27 cellular contexts compared by ENCODE assay signal in the genomic region with DNA sequence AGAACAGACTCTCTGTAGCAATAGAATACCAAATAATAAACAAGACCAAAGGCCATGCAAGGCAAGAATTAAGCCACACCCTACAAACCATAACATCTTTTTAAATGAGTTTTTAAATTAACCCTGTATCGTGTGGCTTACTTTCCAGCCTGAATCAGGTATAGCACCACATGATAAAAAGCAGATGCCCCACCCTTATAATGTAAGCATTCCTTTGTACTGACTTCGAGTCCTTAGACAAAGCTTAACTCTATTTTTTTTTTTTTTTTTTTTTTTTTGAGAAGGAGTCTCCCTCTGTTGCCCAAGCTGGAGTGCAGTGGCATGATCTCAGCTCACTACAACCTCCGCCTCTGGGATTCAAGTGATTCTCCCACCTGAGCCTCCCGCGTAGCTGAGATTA.
"Had no signal": no experiment of that assay in that cellular context is flagged by ENCODE, and none has a peak within 500 bp of the region (broad histone marks: within the 10 kb centered on the region; RNA-seq: fewer than 3 reads in every experiment).

No MANE protein-coding gene starts in this region.

- H3K36me3 ChIP-seq: cardiac muscle cell, left ventricle myocardium inferior, thoracic aorta, vagina had no signal

- H3K27ac Mint-ChIP-seq: activated CD8-positive, alpha-beta T cell treated with anti-CD3 and anti-CD28 coated beads for 36 hours; stimulated activated effector memory CD8-positive, alpha-beta T cell treated with anti-CD3 and anti-CD28 coated beads, Interleukin-12 subunit alpha, Interleukin-12 subunit beta, amount 100 ng/mL, for 72 hours; stimulated activated naive CD8-positive, alpha-beta T cell treated with anti-CD3 and anti-CD28 coated beads, Interleukin-15, Interleukin-2, amounts not matched to agents 100 ng/mL and 50 ng/mL, for 24 hours had no signal

- ATAC-seq: activated CD8-positive, alpha-beta T cell treated with anti-CD3 and anti-CD28 coated beads for 36 hours; activated T-cell treated with anti-CD3 and anti-CD28 coated beads, Interleukin-2, amount 50 U/mL, for 4 hours; activated T-helper 17 cell treated with anti-CD3 and anti-CD28 coated beads, Interleukin-2, amount 50 U/mL, for 72 hours; mucosa of descending colon; natural killer cell treated with Interleukin-12 subunit alpha and Interleukin-12 subunit beta and Interleukin-15 and Interleukin-18, amount 100 ng/mL, for 72 hours; right cardiac atrium; stimulated activated effector memory CD8-positive, alpha-beta T cell treated with anti-CD3 and anti-CD28 coated beads, Interleukin-12 subunit alpha, Interleukin-12 subunit beta, amount 100 ng/mL, for 72 hours had no signal

- H3K9me3 ChIP-seq: left ventricle myocardium inferior, mucosa of descending colon, thoracic aorta, vagina had no signal

- H3K27me3 Mint-ChIP-seq: activated CD8-positive, alpha-beta T cell treated with anti-CD3 and anti-CD28 coated beads for 36 hours; activated T-helper 17 cell treated with anti-CD3 and anti-CD28 coated beads, Interleukin-2, amount 50 U/mL, for 72 hours; natural killer cell treated with Interleukin-12 subunit alpha and Interleukin-12 subunit beta and Interleukin-15 and Interleukin-18, amount 100 ng/mL, for 72 hours; stimulated activated naive CD8-positive, alpha-beta T cell treated with anti-CD3 and anti-CD28 coated beads, Interleukin-15, Interleukin-2, amounts not matched to agents 100 ng/mL and 50 ng/mL, for 24 hours had no signal

- H3K27me3 ChIP-seq: cardiac muscle cell, dorsolateral prefrontal cortex, vagina had no signal

- H3K9me3 Mint-ChIP-seq: activated CD8-positive, alpha-beta T cell treated with anti-CD3 and anti-CD28 coated beads for 36 hours; activated T-cell treated with anti-CD3 and anti-CD28 coated beads, Interleukin-2, amount 50 U/mL, for 4 hours; activated T-helper 17 cell treated with anti-CD3 and anti-CD28 coated beads, Interleukin-2, amount 50 U/mL, for 72 hours; natural killer cell treated with Interleukin-12 subunit alpha and Interleukin-12 subunit beta and Interleukin-15 and Interleukin-18, amount 100 ng/mL, for 72 hours; stimulated activated effector memory CD8-positive, alpha-beta T cell treated with anti-CD3 and anti-CD28 coated beads, Interleukin-12 subunit alpha, Interleukin-12 subunit beta, amount 100 ng/mL, for 72 hours; stimulated activated naive CD8-positive, alpha-beta T cell treated with anti-CD3 and anti-CD28 coated beads, Interleukin-15, Interleukin-2, amounts not matched to agents 100 ng/mL and 50 ng/mL, for 24 hours had no signal

- DNase-seq: activated CD4-positive, alpha-beta T cell treated with anti-CD3 and anti-CD28 coated beads, Interleukin-2, amount 50 U/mL, for 1 hour; activated CD4-positive, CD25-positive, alpha-beta regulatory T cell treated with anti-CD3 and anti-CD28 coated beads, Interleukin-2, amount 50 U/mL, for 72 hours; activated CD8-positive, alpha-beta T cell treated with anti-CD3 and anti-CD28 coated beads for 36 hours; activated gamma-delta T cell treated with Interleukin-2 at 50 U/mL for 16 hours; activated naive CD4-positive, alpha-beta T cell treated with anti-CD3 and anti-CD28 coated beads, Interleukin-2, amount 50 U/mL, for 16 hours; activated T-cell treated with anti-CD3 and anti-CD28 coated beads, Interleukin-2, amount 50 U/mL, for 4 hours; anterior cingulate cortex; dorsolateral prefrontal cortex; effector memory CD4-positive, alpha-beta T cell; foreskin melanocyte; left ventricle myocardium inferior; mucosa of descending colon; posterior cingulate gyrus; right cardiac atrium; stimulated activated CD4-positive, alpha-beta T cell treated with anti-CD3 and anti-CD28 coated beads, Interleukin-4, amount 100 ng/mL, for 24 hours; SW 1271; T-helper 2 cell; trophoblast cell had no signal

- H3K4me3 Mint-ChIP-seq: activated CD8-positive, alpha-beta T cell treated with anti-CD3 and anti-CD28 coated beads for 36 hours; activated T-cell treated with anti-CD3 and anti-CD28 coated beads, Interleukin-2, amount 50 U/mL, for 4 hours; natural killer cell treated with Interleukin-12 subunit alpha and Interleukin-12 subunit beta and Interleukin-15 and Interleukin-18, amount 100 ng/mL, for 72 hours; stimulated activated effector memory CD8-positive, alpha-beta T cell treated with anti-CD3 and anti-CD28 coated beads, Interleukin-12 subunit alpha, Interleukin-12 subunit beta, amount 100 ng/mL, for 72 hours; stimulated activated naive CD8-positive, alpha-beta T cell treated with anti-CD3 and anti-CD28 coated beads, Interleukin-15, Interleukin-2, amounts not matched to agents 100 ng/mL and 50 ng/mL, for 24 hours had no signal

- H3K4me3 ChIP-seq: cardiac muscle cell, coronary artery, dorsolateral prefrontal cortex, left ventricle myocardium inferior, lung, mucosa of descending colon, thoracic aorta, vagina had no signal

- H3K27ac ChIP-seq: cardiac muscle cell, coronary artery, dorsolateral prefrontal cortex, left ventricle myocardium inferior, thoracic aorta, vagina had no signal
